9 cellular contexts compared by ENCODE assay signal in the genomic region with DNA sequence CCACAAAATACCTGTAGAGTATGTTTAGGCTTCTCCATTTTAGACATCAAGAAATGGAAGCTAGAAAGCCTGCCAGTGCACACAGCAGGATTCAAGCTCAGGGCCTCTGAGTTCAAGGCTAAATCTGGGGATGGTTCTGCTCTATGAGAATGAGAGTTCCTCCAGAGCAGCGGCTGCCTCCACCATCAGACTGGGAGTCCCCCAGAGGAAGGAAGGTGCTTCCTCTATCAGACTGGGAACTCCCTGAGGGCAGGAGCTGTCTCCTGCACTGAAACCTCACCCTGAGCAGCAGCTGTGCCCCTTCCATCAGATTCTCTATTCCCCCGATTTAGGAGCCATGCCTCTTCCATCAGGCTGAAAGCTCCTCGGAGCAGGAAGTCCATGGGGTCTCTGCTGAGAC. TPM values are rescaled to one million over a fixed set of nuclear protein-coding genes. Genes with fewer than 3 reads are reported as not detected.
"Had no signal": no experiment of that assay in that cellular context is flagged by ENCODE, and none has a peak within 500 bp of the region (broad histone marks: within the 10 kb centered on the region; RNA-seq: fewer than 3 reads in every experiment).

No MANE protein-coding gene starts in this region.

- DNase-seq: HCEC 1CT, KBM-7 had no signal

- H3K4me2 ChIP-seq: GM23338 had no signal

- H3K4me3 ChIP-seq: GM23338 had no signal

- FAIRE-seq: H54, HTR-8/SVneo had no signal

RNA-seq across cellular contexts. Expression of gene PLA2G5, which starts 20.1 kb away (rescaled TPM):
- total RNA-seq: GM23338, H1, H9, HT-29 had no signal
- polyA plus RNA-seq: GM23338, IgD-negative memory B cell had no signal

RNA-seq across cellular contexts. Expression of gene PLA2G2D, which starts 29.2 kb away (rescaled TPM):
- total RNA-seq: GM23338, H1, H9, HT-29 had no signal
- polyA plus RNA-seq: GM23338, H1 had no signal

RNA-seq across cellular contexts. Expression of gene PLA2G2F, which starts 49.0 kb away (rescaled TPM):
- total RNA-seq: GM23338, H1, H9 had no signal
- polyA plus RNA-seq: GM23338, H1, IgD-negative memory B cell had no signal
